Comparison of ENCODE assay signal across 12 cellular contexts in genomic region chr2:98438190-98439133, GRCh38. TPM values are rescaled to one million over a fixed set of nuclear protein-coding genes. Genes with fewer than 3 reads are reported as not detected.
A peak's percentile ranks its signal among the peaks of the same experiment; 100 is the strongest.
DNase-seq lines count a peak whose midpoint lies in the region; ATAC-seq and TF ChIP-seq lines count a peak whose summit lies in the region.
"Had no signal": no experiment of that assay in that cellular context is flagged by ENCODE, and none has a peak within 500 bp of the region (broad histone marks: within the 10 kb centered on the region; RNA-seq: fewer than 3 reads in every experiment).

No MANE protein-coding gene starts in this region.

- no peaks in the 10 kb centered on the region for H3K27me3 Mint-ChIP-seq in activated CD8-positive, alpha-beta T cell treated with anti-CD3 and anti-CD28 coated beads, Interleukin-2, amount 10 ng/mL, durations not matched to agents 7 days and 5 days (ENCODE audit: low read depth)

- H3K9ac ChIP-seq in Karpas-422 (ENCODE audit: low read length) = no peak overlapping the region

- CTCF ChIA-PET in activated CD8-positive, alpha-beta T cell treated with anti-CD3 and anti-CD28 coated beads, Interleukin-2, amount 10 ng/mL, durations not matched to agents 7 days and 5 days (lab: Charles Lee) = interaction anchor here (0.7 kb wide), 1 partner anchor 77 kb away, joined by 3 read pairs; no protein-coding TSS in a partner anchor

- no peaks in the 10 kb centered on the region for H3K9me3 ChIP-seq in Karpas-422 (ENCODE audit: low read length)
- H3K9me3 ChIP-seq: gastrocnemius medialis had no signal

- no peak for TF ChIP-seq CTCF in GM12864 (IDR thresholded peaks at IDR 0.05; ENCODE audit: low read depth, low read length, missing control alignments)

- H3K9me2 ChIP-seq in Karpas-422 (replicated peaks; ENCODE audit: insufficient read depth, low read length) = no peaks in the 10 kb centered on the region

- ATAC-seq in GM19438 (IDR thresholded peaks at IDR 0.05; ENCODE audit: low read depth, unreplicated experiment) (peak; percentile 94), HG03064 (IDR thresholded peaks at IDR 0.05; ENCODE audit: low read depth, unreplicated experiment) (peak; percentile 67)
- ATAC-seq in activated CD8-positive, alpha-beta T cell treated with anti-CD3 and anti-CD28 coated beads, Interleukin-2, amount 10 ng/mL, durations not matched to agents 7 days and 5 days = peak; percentile 95
- ATAC-seq: gastrocnemius medialis had no signal

- peak overlapping the region; percentile 77 for H3K27ac Mint-ChIP-seq in activated CD8-positive, alpha-beta T cell treated with anti-CD3 and anti-CD28 coated beads, Interleukin-2, amount 10 ng/mL, durations not matched to agents 7 days and 5 days

- DNase-seq in GM12864 (ENCODE audit: low read depth) (peak; percentile 58), Karpas-422 (no peak), cerebellar nuclear complex (lab: John Stamatoyannopoulos, UW) (no peak), DMS53 treated with DMSO at 0.1 percent for 48 hours (lab: John Stamatoyannopoulos, UW; ENCODE audit: unreplicated experiment) (no peak), AG08396 (ENCODE audit: low spot score) (no peak)
- DNase-seq in activated CD8-positive, alpha-beta T cell treated with anti-CD3 and anti-CD28 coated beads, Interleukin-2, amount 10 ng/mL, durations not matched to agents 7 days and 5 days = peak; percentile 15
- DNase-seq: caudate nucleus, gastrocnemius medialis, Kasumi-1, stomach had no signal

- H4K20me1 ChIP-seq in Karpas-422 (ENCODE audit: insufficient read depth, low read depth, low read length) = no peaks in the 10 kb centered on the region

- peaks cover 3% of the 10 kb centered on the region; the same call in 1 of the 2 replicates for H3K4me1 ChIP-seq in Karpas-422 (ENCODE audit: low read length)
- H3K4me1 ChIP-seq: gastrocnemius medialis, stomach had no signal

- H3K27me3 ChIP-seq in Karpas-422 (ENCODE audit: low read length) = no peaks in the 10 kb centered on the region
- H3K27me3 ChIP-seq: gastrocnemius medialis, stomach had no signal

- no peaks in the 10 kb centered on the region for H3K79me2 ChIP-seq in Karpas-422 (ENCODE audit: low read length)

- no peak overlapping the region for H3K27ac ChIP-seq in Karpas-422 (ENCODE audit: low read length)
- H3K27ac ChIP-seq: gastrocnemius medialis, stomach had no signal

- no peak overlapping the region for H2AFZ ChIP-seq in Karpas-422 (ENCODE audit: low read length)

- no peak overlapping the region for H3K4me2 ChIP-seq in Karpas-422 (ENCODE audit: low read depth, low read length, poor library complexity, severe bottlenecking)

- peak overlapping the region; percentile 39 for H3K4me3 Mint-ChIP-seq in activated CD8-positive, alpha-beta T cell treated with anti-CD3 and anti-CD28 coated beads, Interleukin-2, amount 10 ng/mL, durations not matched to agents 7 days and 5 days

- no peaks in the 10 kb centered on the region for H3K36me3 ChIP-seq in Karpas-422 (ENCODE audit: insufficient read depth, low read length)
- H3K36me3 ChIP-seq: gastrocnemius medialis, stomach had no signal

- POLR2A ChIA-PET in activated CD8-positive, alpha-beta T cell treated with anti-CD3 and anti-CD28 coated beads, Interleukin-2, amount 10 ng/mL, durations not matched to agents 7 days and 5 days (lab: Charles Lee) = no interaction called here

- H3K9me3 Mint-ChIP-seq in activated CD8-positive, alpha-beta T cell treated with anti-CD3 and anti-CD28 coated beads, Interleukin-2, amount 10 ng/mL, durations not matched to agents 7 days and 5 days (ENCODE audit: insufficient read depth) = peaks cover 31% of the 10 kb centered on the region

- peaks cover 26% of the 10 kb centered on the region for H3K4me1 Mint-ChIP-seq in activated CD8-positive, alpha-beta T cell treated with anti-CD3 and anti-CD28 coated beads, Interleukin-2, amount 10 ng/mL, durations not matched to agents 7 days and 5 days (ENCODE audit: low read depth)

- peaks cover 33% of the 10 kb centered on the region for H3K36me3 Mint-ChIP-seq in activated CD8-positive, alpha-beta T cell treated with anti-CD3 and anti-CD28 coated beads, Interleukin-2, amount 10 ng/mL, durations not matched to agents 7 days and 5 days (ENCODE audit: low read depth)

- H3K4me3 ChIP-seq in GM12864 (ENCODE audit: low read depth, low read length) (no peak overlapping the region), Karpas-422 (ENCODE audit: low read length) (no peak overlapping the region)
- H3K4me3 ChIP-seq: gastrocnemius medialis, stomach had no signal

RNA-seq across cellular contexts. Expression of gene INPP4A, which starts 6.2 kb away (rescaled TPM):
- 100 to 1,000 TPM; 152 to 157 TPM for total RNA-seq in activated CD8-positive, alpha-beta T cell treated with anti-CD3 and anti-CD28 coated beads, Interleukin-2, amount 10 ng/mL, durations not matched to agents 7 days and 5 days
- total RNA-seq in Karpas-422 (2014; rRNA removed; shearing (Covaris generic); ENCODE audit: low replicate concordance) = 5.3 and 7.9 TPM in 2 replicates

Comparison
In these comparisons a context has a peak if more than half of its experiments do, and no peak if none do; other contexts are left out.
1. DNase-seq: peak in GM12864 (single experiment) and activated CD8-positive, alpha-beta T cell treated with anti-CD3 and anti-CD28 coated beads, Interleukin-2, amount 10 ng/mL, durations not matched to agents 7 days and 5 days (single experiment); none in Karpas-422 (single experiment), cerebellar nuclear complex (0 of 2), DMS53 treated with DMSO at 0.1 percent for 48 hours (single experiment) and AG08396 (single experiment).
2. RNA of gene INPP4A, which starts 6.2 kb away (total RNA-seq): 152 to 157 TPM in activated CD8-positive, alpha-beta T cell treated with anti-CD3 and anti-CD28 coated beads, Interleukin-2, amount 10 ng/mL, durations not matched to agents 7 days and 5 days; 5.3 to 7.9 TPM in Karpas-422; every median in the first group is over 10 times any median in the second.
3. Peak in every context shown above with its lines, with median percentiles within 50 percentile points of each other: ATAC-seq.